In genomic region chr6:112203577-112204349, GRCh38 we compare ENCODE assay signal across 10 cellular contexts. TPM values are rescaled to one million over a fixed set of nuclear protein-coding genes. Genes with fewer than 3 reads are reported as not detected.
A peak's percentile ranks its signal among the peaks of the same experiment; 100 is the strongest.
DNase-seq lines count a peak whose midpoint lies in the region; ATAC-seq, FAIRE-seq and TF ChIP-seq lines count a peak whose summit lies in the region.
"Had no signal": no experiment of that assay in that cellular context is flagged by ENCODE, and none has a peak within 500 bp of the region (broad histone marks: within the 10 kb centered on the region; RNA-seq: fewer than 3 reads in every experiment).

No MANE protein-coding gene starts in this region.

- H3K4me3 Mint-ChIP-seq in activated CD4-positive, alpha-beta memory T cell treated with anti-CD3 and anti-CD28 coated beads, Interleukin-2, amount 10 ng/mL, durations not matched to agents 7 days and 5 days: no peak overlapping the region

- BruUV-seq in Panc1 (replicated peaks; lab: Mats Ljungman, UMichigan): no TSS peak

- POLR2A ChIA-PET in Panc1 (lab: Charles Lee): interaction anchor here (0.5 kb wide), 1 partner anchor 30 kb away, joined by 3 read pairs; no protein-coding TSS in a partner anchor
- POLR2A ChIA-PET in activated CD4-positive, alpha-beta memory T cell treated with anti-CD3 and anti-CD28 coated beads, Interleukin-2, amount 10 ng/mL, durations not matched to agents 7 days and 5 days (lab: Charles Lee): no interaction called here

- H3K27me3 ChIP-seq in left ventricle myocardium inferior (ENCODE audit: low read depth) (no peaks in the 10 kb centered on the region), Panc1 (ENCODE audit: control insufficient read depth, insufficient read depth, low read length) (no peaks in the 10 kb centered on the region)

- H3K4me1 Mint-ChIP-seq in activated CD4-positive, alpha-beta memory T cell treated with anti-CD3 and anti-CD28 coated beads, Interleukin-2, amount 10 ng/mL, durations not matched to agents 7 days and 5 days: no peaks in the 10 kb centered on the region

- H3K4me1 ChIP-seq in left ventricle myocardium inferior (peaks cover 60% of the 10 kb centered on the region), Panc1 (ENCODE audit: control insufficient read depth, insufficient read depth, low read length) (peaks cover 36% of the 10 kb centered on the region), kidney (ENCODE audit: control insufficient read depth in 1 of 2, insufficient read depth in 1 of 2, low read depth in 1 of 2, low read length in 2 of 2) (peaks cover 8 to 13% of the 10 kb centered on the region in 2 donors)

- no peak for DNase-seq in left ventricle myocardium inferior
- no peak for DNase-seq in left ventricle myocardium superior
- DNase-seq in Panc1 (ENCODE audit: low read depth, low spot score): peak; percentile 100
- peak; percentile 76 for DNase-seq in glomerular endothelial cell (ENCODE audit: extremely low read depth, low read depth, low spot score)
- DNase-seq in activated CD4-positive, alpha-beta memory T cell treated with anti-CD3 and anti-CD28 coated beads, Interleukin-2, amount 10 ng/mL, durations not matched to agents 7 days and 5 days: no peak
- DNase-seq in NOMO-1 (lab: John Stamatoyannopoulos, UW; ENCODE audit: unreplicated experiment in 2 of 2): no peak
- DNase-seq in kidney: no peak
- DNase-seq: head of caudate nucleus had no signal

- H3K9ac ChIP-seq in kidney (ENCODE audit: low read length in 2 of 2): no peak overlapping the region

- peaks cover 34% of the 10 kb centered on the region for H3K27me3 Mint-ChIP-seq in activated CD4-positive, alpha-beta memory T cell treated with anti-CD3 and anti-CD28 coated beads, Interleukin-2, amount 10 ng/mL, durations not matched to agents 7 days and 5 days

- no peaks in the 10 kb centered on the region for H3K9me3 Mint-ChIP-seq in activated CD4-positive, alpha-beta memory T cell treated with anti-CD3 and anti-CD28 coated beads, Interleukin-2, amount 10 ng/mL, durations not matched to agents 7 days and 5 days

- TF ChIP-seq CTCF in left ventricle myocardium inferior (IDR thresholded peaks at IDR 0.05; ENCODE audit: borderline replicate concordance): no peak
- TF ChIP-seq CTCF in Panc1 (IDR thresholded peaks at IDR 0.05): no peak
- TF ChIP-seq CTCF in kidney (IDR thresholded peaks at IDR 0.05; ENCODE audit: borderline replicate concordance, extremely low read depth, insufficient read depth): no peak

- peak overlapping the region; percentile 58 for H3K27ac ChIP-seq in left ventricle myocardium inferior (replicated peaks)
- peak overlapping the region; percentile 83 for H3K27ac ChIP-seq in Panc1 (ENCODE audit: low read length)
- no peak overlapping the region for H3K27ac ChIP-seq in kidney (ENCODE audit: low read depth in 2 of 2, low read length in 2 of 2)
- H3K27ac ChIP-seq: VCaP had no signal

- no peaks in the 10 kb centered on the region for H3K36me3 Mint-ChIP-seq in activated CD4-positive, alpha-beta memory T cell treated with anti-CD3 and anti-CD28 coated beads, Interleukin-2, amount 10 ng/mL, durations not matched to agents 7 days and 5 days (ENCODE audit: low read depth)

- intact Hi-C loops in left ventricle myocardium inferior (cut with micrococcal nuclease) (no loop called here), left ventricle myocardium superior (cut with micrococcal nuclease) (no loop called here), Panc1 (cut with micrococcal nuclease; ENCODE audit: unreplicated experiment) (no loop called here), kidney (cut with DNase I) (no loop called here)

- H3K4me3 ChIP-seq in left ventricle myocardium inferior (no peak overlapping the region), Panc1 (ENCODE audit: low read depth in 2 of 2, low read length in 2 of 2) (peak overlapping the region in 1 of 2 experiments; percentile 42; a peak in 2 of 4 replicates), kidney (ENCODE audit: low read length in 2 of 2) (no peak overlapping the region)

- CTCF ChIA-PET in Panc1 (lab: Charles Lee): no interaction called here
- CTCF ChIA-PET in activated CD4-positive, alpha-beta memory T cell treated with anti-CD3 and anti-CD28 coated beads, Interleukin-2, amount 10 ng/mL, durations not matched to agents 7 days and 5 days (lab: Charles Lee): no interaction called here

- in situ Hi-C loops in Panc1 (cut with HindIII; ENCODE audit: low pct_unique_long_range_greater_than_20kb, low sequenced_read_pairs): no loop called here

- no peak for ATAC-seq in left ventricle myocardium superior
- peak; percentile 95 for ATAC-seq in Panc1
- no peak for ATAC-seq in HG03439 (IDR thresholded peaks at IDR 0.05; ENCODE audit: unreplicated experiment)

- no peak for FAIRE-seq in kidney (lab: Jason Lieb, UNC)

- no peaks in the 10 kb centered on the region for H3K9me3 ChIP-seq in left ventricle myocardium inferior (replicated peaks)
- no peaks in the 10 kb centered on the region; the same call in 1 of the 2 replicates for H3K9me3 ChIP-seq in Panc1 (ENCODE audit: control insufficient read depth, insufficient read depth, low read depth, low read length)
- H3K9me3 ChIP-seq in kidney (ENCODE audit: control insufficient read depth in 1 of 2, low read length in 2 of 2): no peaks in the 10 kb centered on the region

- no peak overlapping the region for H3K27ac Mint-ChIP-seq in activated CD4-positive, alpha-beta memory T cell treated with anti-CD3 and anti-CD28 coated beads, Interleukin-2, amount 10 ng/mL, durations not matched to agents 7 days and 5 days

- H3K36me3 ChIP-seq in left ventricle myocardium inferior (peaks cover 82% of the 10 kb centered on the region), Panc1 (ENCODE audit: control insufficient read depth, insufficient read depth, low read length) (no peaks in the 10 kb centered on the region), kidney (ENCODE audit: control insufficient read depth in 1 of 2, insufficient read depth in 2 of 2, low read length in 2 of 2) (no peaks in the 10 kb centered on the region)

RNA-seq across cellular contexts. Expression of gene LAMA4, which starts 50.6 kb away (rescaled TPM):
- total RNA-seq in left ventricle myocardium inferior (103 TPM), left ventricle myocardium superior (50.6 TPM), Panc1 (2021; ENCODE audit: unreplicated experiment) (11.9 TPM), glomerular endothelial cell (503 and 840 TPM in 2 replicates), kidney (20.7 TPM)
- polyA plus RNA-seq in Panc1 (2012; ENCODE audit: insufficient read length): 7.5 TPM
- not detected for total RNA-seq in activated CD4-positive, alpha-beta memory T cell treated with anti-CD3 and anti-CD28 coated beads, Interleukin-2, amount 10 ng/mL, durations not matched to agents 7 days and 5 days
- polyA plus RNA-seq in kidney (ENCODE audit: insufficient read depth, low read depth, low replicate concordance): 5.6 TPM

Comparison
In these comparisons a context has a peak if more than half of its experiments do, and no peak if none do; other contexts are left out.
1. DNase-seq: peak in Panc1 (single experiment) and glomerular endothelial cell (single experiment); none in left ventricle myocardium inferior (single experiment), left ventricle myocardium superior (single experiment), activated CD4-positive, alpha-beta memory T cell treated with anti-CD3 and anti-CD28 coated beads, Interleukin-2, amount 10 ng/mL, durations not matched to agents 7 days and 5 days (single experiment), NOMO-1 (0 of 2) and kidney (single experiment).
2. H3K27ac ChIP-seq: peak in left ventricle myocardium inferior (single experiment) and Panc1 (single experiment); none in kidney (0 of 2).
3. RNA of gene LAMA4, which starts 50.6 kb away (total RNA-seq): 503 to 840 TPM in glomerular endothelial cell, 103 TPM in left ventricle myocardium inferior (single experiment), 50.6 TPM in left ventricle myocardium superior (single experiment), 20.7 TPM in kidney (single experiment) and 11.9 TPM in Panc1 (single experiment); not detected in activated CD4-positive, alpha-beta memory T cell treated with anti-CD3 and anti-CD28 coated beads, Interleukin-2, amount 10 ng/mL, durations not matched to agents 7 days and 5 days; every median in the first group is over 10 times any median in the second.